ENCODE assay signal across 8 cellular contexts in the genomic region with DNA sequence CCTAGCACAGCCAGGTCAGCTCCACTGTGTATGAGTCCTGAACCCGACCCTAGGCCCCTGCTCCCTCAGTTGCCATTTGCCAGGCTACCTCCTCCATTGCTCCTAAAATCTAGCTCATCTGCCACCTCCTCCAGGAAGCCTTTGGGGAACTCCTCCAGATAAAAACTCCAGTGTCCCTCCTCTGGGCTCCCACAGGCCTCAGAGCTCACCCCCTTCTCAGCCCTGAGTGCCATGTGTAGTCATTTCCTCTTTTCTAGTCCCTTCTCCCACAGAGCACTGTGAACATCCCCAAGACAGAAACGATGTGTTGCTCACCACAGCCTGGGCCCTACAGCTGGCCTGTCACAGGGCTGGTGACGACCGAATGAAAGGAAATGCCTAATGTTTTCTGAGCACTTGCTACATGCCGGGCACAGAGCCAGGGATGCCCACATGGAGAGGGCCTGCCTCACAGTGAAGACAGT.
A peak's percentile ranks its signal among the peaks of the same experiment; 100 is the strongest.
DNase-seq lines count a peak whose midpoint lies in the region; ATAC-seq and TF ChIP-seq lines count a peak whose summit lies in the region.

No MANE protein-coding gene starts in this region.

- H3K36me3 Mint-ChIP-seq in GM23338 (ENCODE audit: low read depth) = no peaks in the 10 kb centered on the region; the same call in 2 of the 3 replicates
- H3K36me3 Mint-ChIP-seq in activated T-helper 1 cell treated with anti-CD3 and anti-CD28 coated beads, Interleukin-12 subunit alpha, Interleukin-12 subunit beta, Interleukin-2, Interleukin-4 antibody, amounts not matched to agents 30 ng/mL and 10 ng/mL and 1 ng/mL, durations not matched to agents 14 hours and 24 hours and 36 hours (ENCODE audit: low read depth) = peaks cover 26% of the 10 kb centered on the region

- 67% methylated on average over 5 of the region's 5 CpGs for WGBS in right cardiac atrium
- 55 to 75% (median 65%) methylated on average over 5 of the region's 5 CpGs for WGBS in stomach, 5 donors
- WGBS in mesendoderm (ENCODE audit: extremely low coverage, insufficient coverage, low lambda C conversion rate) = no CpG with 5 or more reads among the region's 5 CpGs

- H3F3A ChIP-seq in GM23338 (replicated peaks; ENCODE audit: low read depth) = no peaks in the 10 kb centered on the region

- H3K4me2 ChIP-seq in GM23338 = 0 out of 2 replicates have a peak overlapping the region, but pooled peaks have one; percentile 29
- H3K4me2 ChIP-seq in mesendoderm (ENCODE audit: low read length) = no peak overlapping the region

- H3K4me3 Mint-ChIP-seq in GM23338 = no peak overlapping the region
- H3K4me3 Mint-ChIP-seq in activated T-helper 1 cell treated with anti-CD3 and anti-CD28 coated beads, Interleukin-12 subunit alpha, Interleukin-12 subunit beta, Interleukin-2, Interleukin-4 antibody, amounts not matched to agents 30 ng/mL and 10 ng/mL and 1 ng/mL, durations not matched to agents 14 hours and 24 hours and 36 hours = peak overlapping the region; percentile 80

- no peak for ATAC-seq in GM23338
- ATAC-seq in right cardiac atrium = peak; percentile 32 to 35

- TF ChIP-seq EP300 in stomach (IDR thresholded peaks at IDR 0.05) = no peak

- no peak overlapping the region for H4K8ac ChIP-seq in mesendoderm (ENCODE audit: low read depth, low read length)

- no peak overlapping the region for H4K5ac ChIP-seq in mesendoderm (ENCODE audit: low read length)

- H3K18ac ChIP-seq in mesendoderm (ENCODE audit: low read length) = no peak overlapping the region

- H3K27ac ChIP-seq in GM23338 (ENCODE audit: low read depth) (no peak overlapping the region), right cardiac atrium (ENCODE audit: low read length) (no peak overlapping the region), stomach (peak overlapping the region; percentile 13 to 91 (median 83)), mesendoderm (ENCODE audit: low read depth, low read length) (no peak overlapping the region)

- no peak overlapping the region for H3K56ac ChIP-seq in mesendoderm (ENCODE audit: low read length)

- H2AK5ac ChIP-seq in mesendoderm (ENCODE audit: low read length) = no peak overlapping the region

- intact Hi-C loops in activated T-helper 1 cell treated with anti-CD3 and anti-CD28 coated beads, Interleukin-12 subunit alpha, Interleukin-12 subunit beta, Interleukin-2, Interleukin-4 antibody, amounts not matched to agents 30 ng/mL and 10 ng/mL and 1 ng/mL, durations not matched to agents 14 hours and 24 hours and 36 hours (cut with micrococcal nuclease) = loop anchor here (5.0 to 10.0 kb wide), 3 partner anchors 410 to 820 kb away; a partner anchor contains a TSS
- intact Hi-C loops in right cardiac atrium (cut with DNase I) (no loop called here), stomach (cut with DNase I; ENCODE audit: low total_unique reads) (no loop called here)

- no peak overlapping the region for H2BK5ac ChIP-seq in mesendoderm (ENCODE audit: low read length)

- H3K27me3 Mint-ChIP-seq in GM23338 (ENCODE audit: insufficient read depth, low read depth, poor library complexity) = peaks cover 9% of the 10 kb centered on the region
- H3K27me3 Mint-ChIP-seq in activated T-helper 1 cell treated with anti-CD3 and anti-CD28 coated beads, Interleukin-12 subunit alpha, Interleukin-12 subunit beta, Interleukin-2, Interleukin-4 antibody, amounts not matched to agents 30 ng/mL and 10 ng/mL and 1 ng/mL, durations not matched to agents 14 hours and 24 hours and 36 hours (ENCODE audit: insufficient read depth) = no peaks in the 10 kb centered on the region

- no peaks in the 10 kb centered on the region for H3K79me1 ChIP-seq in mesendoderm (ENCODE audit: low read length)

- no peak overlapping the region for H3K4ac ChIP-seq in mesendoderm (ENCODE audit: low read depth, low read length)

- H2BK120ac ChIP-seq in mesendoderm (ENCODE audit: low read depth, low read length) = no peak overlapping the region

- 0 out of 2 replicates have a peak overlapping the region, but pooled peaks have one; percentile 30 for H3K27ac Mint-ChIP-seq in GM23338
- H3K27ac Mint-ChIP-seq in activated T-helper 1 cell treated with anti-CD3 and anti-CD28 coated beads, Interleukin-12 subunit alpha, Interleukin-12 subunit beta, Interleukin-2, Interleukin-4 antibody, amounts not matched to agents 30 ng/mL and 10 ng/mL and 1 ng/mL, durations not matched to agents 14 hours and 24 hours and 36 hours = peak overlapping the region; percentile 99

- H3K4me1 ChIP-seq in GM23338 (ENCODE audit: insufficient read depth) (peaks cover 13% of the 10 kb centered on the region), right cardiac atrium (ENCODE audit: control insufficient read depth, insufficient read depth, low read length) (peaks cover 2% of the 10 kb centered on the region), stomach (peaks cover 16 to 71% (median 23%) of the 10 kb centered on the region in 4 donors), mesendoderm (ENCODE audit: control insufficient read depth, low read depth, low read length) (peaks cover 3% of the 10 kb centered on the region)

- no peaks in the 10 kb centered on the region for H3K27me3 ChIP-seq in GM23338 (ENCODE audit: insufficient read depth)
- H3K27me3 ChIP-seq in right cardiac atrium (ENCODE audit: control insufficient read depth, insufficient read depth) = no peaks in the 10 kb centered on the region
- no peaks in the 10 kb centered on the region for H3K27me3 ChIP-seq in stomach
- no peaks in the 10 kb centered on the region for H3K27me3 ChIP-seq in mesendoderm (ENCODE audit: insufficient read depth, low read length, poor library complexity)

- peak overlapping the region; percentile 56 for H3K4me3 ChIP-seq in GM12865 (ENCODE audit: low read depth, low read length)
- no peak overlapping the region for H3K4me3 ChIP-seq in GM23338
- H3K4me3 ChIP-seq in NB4 (ENCODE audit: low read depth, low read length) = no peak overlapping the region
- no peak overlapping the region for H3K4me3 ChIP-seq in right cardiac atrium (ENCODE audit: low read length)
- no peak overlapping the region for H3K4me3 ChIP-seq in stomach
- H3K4me3 ChIP-seq in mesendoderm (ENCODE audit: low read length) = no peak overlapping the region

- no peak overlapping the region for H2BK15ac ChIP-seq in mesendoderm (replicated peaks; ENCODE audit: low read depth)

- H3K36me3 ChIP-seq in GM23338 (ENCODE audit: insufficient read depth) (no peaks in the 10 kb centered on the region), stomach (no peaks in the 10 kb centered on the region), mesendoderm (ENCODE audit: control insufficient read depth, insufficient read depth, low read length) (no peaks in the 10 kb centered on the region)

- TF ChIP-seq CTCF in GM12865 (IDR thresholded peaks at IDR 0.05; ENCODE audit: insufficient read depth, low read depth, low read length, missing control alignments) (no peak), GM23338 (conservative IDR thresholded peaks at IDR 0.05; ENCODE audit: low read depth in 2 of 2) (no peak), NB4 (IDR thresholded peaks at IDR 0.05; ENCODE audit: low read depth, low read length) (no peak), stomach (IDR thresholded peaks at IDR 0.05) (no peak)

- peak; percentile 88 for DNase-seq in GM12865 (ENCODE audit: low read depth)
- DNase-seq in GM23338 (ENCODE audit: low spot score) = no peak
- DNase-seq in NB4 (ENCODE audit: low read depth) = peak; percentile 94
- DNase-seq in activated T-helper 1 cell treated with anti-CD3 and anti-CD28 coated beads, Interleukin-12 subunit alpha, Interleukin-12 subunit beta, Interleukin-2, Interleukin-4 antibody, amounts not matched to agents 30 ng/mL and 10 ng/mL and 1 ng/mL, durations not matched to agents 14 hours and 24 hours and 36 hours (ENCODE audit: low spot score) = peak; percentile 43
- DNase-seq in right cardiac atrium = peak; percentile 76 to 89 (median 87)
- peak; percentile 70 for DNase-seq in stomach
- no peak for DNase-seq in SW480 (ENCODE audit: low spot score)
- no peak for DNase-seq in mesendoderm

- no peak overlapping the region for H2AFZ ChIP-seq in GM23338

- H3K9me3 Mint-ChIP-seq in GM23338 = no peaks in the 10 kb centered on the region
- no peaks in the 10 kb centered on the region for H3K9me3 Mint-ChIP-seq in activated T-helper 1 cell treated with anti-CD3 and anti-CD28 coated beads, Interleukin-12 subunit alpha, Interleukin-12 subunit beta, Interleukin-2, Interleukin-4 antibody, amounts not matched to agents 30 ng/mL and 10 ng/mL and 1 ng/mL, durations not matched to agents 14 hours and 24 hours and 36 hours

- H3K9ac ChIP-seq in mesendoderm (ENCODE audit: low read length) = no peak overlapping the region

- no peaks in the 10 kb centered on the region for H3K9me3 ChIP-seq in right cardiac atrium (ENCODE audit: control insufficient read depth, low read length)
- no peaks in the 10 kb centered on the region for H3K9me3 ChIP-seq in stomach

- H3K4me1 Mint-ChIP-seq in GM23338 = peaks cover 35% of the 10 kb centered on the region
- peaks cover 85% of the 10 kb centered on the region for H3K4me1 Mint-ChIP-seq in activated T-helper 1 cell treated with anti-CD3 and anti-CD28 coated beads, Interleukin-12 subunit alpha, Interleukin-12 subunit beta, Interleukin-2, Interleukin-4 antibody, amounts not matched to agents 30 ng/mL and 10 ng/mL and 1 ng/mL, durations not matched to agents 14 hours and 24 hours and 36 hours (ENCODE audit: low read depth)

- H3K79me2 ChIP-seq in GM23338 (replicated peaks; ENCODE audit: insufficient read depth) (no peaks in the 10 kb centered on the region), mesendoderm (ENCODE audit: control insufficient read depth, insufficient read depth, low read length) (no peaks in the 10 kb centered on the region)

- no peaks in the 10 kb centered on the region for H3K9me2 ChIP-seq in GM23338 (ENCODE audit: insufficient read depth)

- H4K20me1 ChIP-seq in GM23338 (replicated peaks; ENCODE audit: insufficient read depth) = no peaks in the 10 kb centered on the region

- no peak for TF ChIP-seq POLR2A in NB4 (IDR thresholded peaks at IDR 0.05; ENCODE audit: extremely low read depth, insufficient read length)
- no peak for TF ChIP-seq POLR2A in stomach (IDR thresholded peaks at IDR 0.05)

- no peak overlapping the region for H3K23ac ChIP-seq in mesendoderm (ENCODE audit: low read length)

TF ChIP-seq in GM23338, 12 proteins besides CTCF, POLR2A, EP300 and RAD21 (continues in another document):
- TF ChIP-seq STAT1 (IDR thresholded peaks at IDR 0.05; ENCODE audit: unreplicated experiment) (no peak), EZH2phosphoT487 (IDR thresholded peaks at IDR 0.05; ENCODE audit: unreplicated experiment) (no peak), NANOG (IDR thresholded peaks at IDR 0.05; ENCODE audit: borderline replicate concordance) (no peak), ZNF331 (CRISPR knock-in tag; IDR thresholded peaks at IDR 0.05; ENCODE audit: low read depth) (no peak)
- TF ChIP-seq, protein P1, sequence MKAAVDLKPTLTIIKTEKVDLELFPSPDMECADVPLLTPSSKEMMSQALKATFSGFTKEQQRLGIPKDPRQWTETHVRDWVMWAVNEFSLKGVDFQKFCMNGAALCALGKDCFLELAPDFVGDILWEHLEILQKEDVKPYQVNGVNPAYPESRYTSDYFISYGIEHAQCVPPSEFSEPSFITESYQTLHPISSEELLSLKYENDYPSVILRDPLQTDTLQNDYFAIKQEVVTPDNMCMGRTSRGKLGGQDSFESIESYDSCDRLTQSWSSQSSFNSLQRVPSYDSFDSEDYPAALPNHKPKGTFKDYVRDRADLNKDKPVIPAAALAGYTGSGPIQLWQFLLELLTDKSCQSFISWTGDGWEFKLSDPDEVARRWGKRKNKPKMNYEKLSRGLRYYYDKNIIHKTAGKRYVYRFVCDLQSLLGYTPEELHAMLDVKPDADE (IDR thresholded peaks at IDR 0.05) = no peak

Comparison
In these comparisons a context has a peak if more than half of its experiments do, and no peak if none do; other contexts are left out.
1. DNase-seq: peak in GM12865 (single experiment), NB4 (single experiment), activated T-helper 1 cell treated with anti-CD3 and anti-CD28 coated beads, Interleukin-12 subunit alpha, Interleukin-12 subunit beta, Interleukin-2, Interleukin-4 antibody, amounts not matched to agents 30 ng/mL and 10 ng/mL and 1 ng/mL, durations not matched to agents 14 hours and 24 hours and 36 hours (single experiment), right cardiac atrium (3 of 3) and stomach (single experiment); none in GM23338 (single experiment), SW480 (single experiment) and mesendoderm (single experiment).
2. H3K27ac ChIP-seq: peak in stomach (5 of 5); none in GM23338 (single experiment), right cardiac atrium (single experiment) and mesendoderm (single experiment).